ENCODE assay signal across 14 cellular contexts in genomic region chr16:89297870-89298545, GRCh38.
DNase-seq lines count a peak whose midpoint lies in the region; ATAC-seq and TF ChIP-seq lines count a peak whose summit lies in the region.
"Had no signal": no experiment of that assay in that cellular context is flagged by ENCODE, and none has a peak within 500 bp of the region (broad histone marks: within the 10 kb centered on the region; RNA-seq: fewer than 3 reads in every experiment).

No MANE protein-coding gene starts in this region.

- H2AK9ac ChIP-seq in IMR-90 (replicated peaks; ENCODE audit: low read depth, low read length, poor library complexity), result peak overlapping the region; percentile 68

- peaks cover 88% of the 10 kb centered on the region for H4K20me1 ChIP-seq in IMR-90 (ENCODE audit: insufficient read depth, low read length)

- no peaks in the 10 kb centered on the region for H3K27me3 Mint-ChIP-seq in T-helper 2 cell treated with Interferon-gamma antibody and Interleukin-4, amounts not matched to agents 5 μg/mL and 100 μg/mL, for 36 hours (ENCODE audit: low read depth)

- H3K18ac ChIP-seq in IMR-90 (ENCODE audit: low read depth, low read length) (no peak overlapping the region), neuronal stem cell (ENCODE audit: low read length) (no peak overlapping the region)

- H2AK5ac ChIP-seq in IMR-90 (ENCODE audit: low read depth, low read length) (no peak overlapping the region), neuronal stem cell (ENCODE audit: low read depth, low read length) (peak overlapping the region; percentile 52)

- H4K91ac ChIP-seq in IMR-90 (ENCODE audit: insufficient read depth, low read depth, low read length), result no peak overlapping the region
- H4K91ac ChIP-seq in neuronal stem cell (ENCODE audit: low read depth, low read length, poor library complexity), result no peak overlapping the region

- no peak overlapping the region for H3K14ac ChIP-seq in IMR-90 (replicated peaks; ENCODE audit: low read depth, low read length)
- peak overlapping the region; percentile 82 for H3K14ac ChIP-seq in neuronal stem cell (ENCODE audit: low read length)

- no peak overlapping the region for H4K8ac ChIP-seq in IMR-90 (ENCODE audit: low read depth in 2 of 2, low read length in 2 of 2)
- no peak overlapping the region for H4K8ac ChIP-seq in neuronal stem cell (ENCODE audit: low read depth, low read length)

- DNase-seq in T-helper 2 cell treated with Interferon-gamma antibody and Interleukin-4, amounts not matched to agents 5 μg/mL and 100 μg/mL, for 36 hours (ENCODE audit: low spot score), result no peak
- no peak for DNase-seq in T-helper 2 cell
- DNase-seq in IMR-90, result no peak
- DNase-seq in dermis blood vessel endothelial cell, result peak; percentile 41
- no peak for DNase-seq in neuronal stem cell (ENCODE audit: low spot score)
- no peak for DNase-seq in stimulated activated CD4-positive, alpha-beta T cell treated with anti-CD3 and anti-CD28 coated beads, Interleukin-12 subunit alpha, Interleukin-12 subunit beta, amount 100 ng/mL, for 4 hours
- no peak for DNase-seq in DMS 273 treated with DMSO at 0.1 percent for 48 hours (lab: John Stamatoyannopoulos, UW)
- DNase-seq: 8988T, foreskin fibroblast, small intestine had no signal

- H2BK5ac ChIP-seq in IMR-90 (ENCODE audit: low read depth, low read length, poor library complexity, severe bottlenecking) (no peak overlapping the region), neuronal stem cell (ENCODE audit: low read length) (peak overlapping the region; percentile 82)

- in situ Hi-C loops in IMR-90 (cut with MboI; ENCODE audit: low sequenced_read_pairs), result no loop called here

- no peak overlapping the region for H2BK12ac ChIP-seq in neuronal stem cell (ENCODE audit: low read length)

- no TSS peak for BruUV-seq in IMR-90 (replicated peaks; lab: Mats Ljungman, UMichigan)

- no peaks in the 10 kb centered on the region for H3K9me3 Mint-ChIP-seq in T-helper 2 cell treated with Interferon-gamma antibody and Interleukin-4, amounts not matched to agents 5 μg/mL and 100 μg/mL, for 36 hours

- dilution Hi-C loops in IMR-90 (cut with HindIII; ENCODE audit: low sequenced_read_pairs, unreplicated experiment), result no loop called here

- H2AFZ ChIP-seq in IMR-90 (replicated peaks; ENCODE audit: low read length, poor library complexity), result no peak overlapping the region
- no peak overlapping the region for H2AFZ ChIP-seq in neuronal stem cell (ENCODE audit: low read length)

- H2BK120ac ChIP-seq in IMR-90 (ENCODE audit: low read depth, low read length), result no peak overlapping the region
- H2BK120ac ChIP-seq in neuronal stem cell (ENCODE audit: low read depth, low read length), result no peak overlapping the region

- H3K9me1 ChIP-seq in IMR-90 (ENCODE audit: insufficient read depth, low read length), result peaks cover 21% of the 10 kb centered on the region

- H3K23ac ChIP-seq in IMR-90 (ENCODE audit: low read depth, low read length), result no peak overlapping the region
- peak overlapping the region; percentile 22 for H3K23ac ChIP-seq in neuronal stem cell (ENCODE audit: low read depth, low read length, poor library complexity)

- no peak for TF ChIP-seq POLR2A in IMR-90 (IDR thresholded peaks at IDR 0.05; ENCODE audit: low read depth, low read length)

- TF ChIP-seq RAD21 in IMR-90 (IDR thresholded peaks at IDR 0.05; ENCODE audit: low read length), result no peak

- no peak overlapping the region for H3K4me3 Mint-ChIP-seq in T-helper 2 cell treated with Interferon-gamma antibody and Interleukin-4, amounts not matched to agents 5 μg/mL and 100 μg/mL, for 36 hours

- H3K4me1 Mint-ChIP-seq in T-helper 2 cell treated with Interferon-gamma antibody and Interleukin-4, amounts not matched to agents 5 μg/mL and 100 μg/mL, for 36 hours (ENCODE audit: low read depth), result peaks cover 25% of the 10 kb centered on the region

- H2BK15ac ChIP-seq in IMR-90 (ENCODE audit: low read depth, low read length) (no peak overlapping the region), neuronal stem cell (ENCODE audit: low read length) (no peak overlapping the region)

- intact Hi-C loops in IMR-90 (cut with micrococcal nuclease), result no loop called here

- H3K36me3 Mint-ChIP-seq in T-helper 2 cell treated with Interferon-gamma antibody and Interleukin-4, amounts not matched to agents 5 μg/mL and 100 μg/mL, for 36 hours (ENCODE audit: low read depth), result peaks cover 22% of the 10 kb centered on the region

- H3K79me1 ChIP-seq in IMR-90 (ENCODE audit: low read depth in 1 of 2, low read length in 2 of 2) (peaks cover 46 to 85% of the 10 kb centered on the region in 2 experiments), neuronal stem cell (ENCODE audit: low read depth, low read length) (peaks cover 26% of the 10 kb centered on the region)

- POLR2A ChIA-PET in IMR-90 (lab: Charles Lee; ENCODE audit: unreplicated experiment), result no interaction called here

- H3K4me3 ChIP-seq in IMR-90 (ENCODE audit: insufficient read depth, low read depth, low read length) (no peak overlapping the region), neuronal stem cell (ENCODE audit: low read length in 2 of 2) (no peak overlapping the region)
- H3K4me3 ChIP-seq: coronary artery, tibial nerve had no signal

- ATAC-seq in IMR-90 (ENCODE audit: low read depth) (no peak), HG02973 (IDR thresholded peaks at IDR 0.05; ENCODE audit: unreplicated experiment) (no peak)
- ATAC-seq: SK-N-SH treated with all-trans-retinoic acid at 6 μM for 48 hours had no signal

- no peak for TF ChIP-seq CTCF in IMR-90 (conservative IDR thresholded peaks at IDR 0.05; ENCODE audit: low read depth, low read length)

- 78% methylated on average over 3 of the region's 19 CpGs; no CpG with 5 or more reads in 1 of the 2 experiments for WGBS in IMR-90 (ENCODE audit: extremely low coverage in 2 of 2, insufficient read length in 1 of 2), 2 experiments
- WGBS in neuronal stem cell (ENCODE audit: extremely low coverage in 2 of 2, insufficient read length in 2 of 2, insufficient replicate concordance in 1 of 2), 2 donors, result no CpG with 5 or more reads among the region's 19 CpGs

- no peak overlapping the region for H4K5ac ChIP-seq in IMR-90 (ENCODE audit: low read depth, low read length)

- H3K9ac ChIP-seq in IMR-90 (ENCODE audit: low read depth, low read length) (no peak overlapping the region), neuronal stem cell (ENCODE audit: low read depth, low read length, poor library complexity) (peak overlapping the region; percentile 70)

- peaks cover 19% of the 10 kb centered on the region; the same call in 1 of the 2 replicates for H3K36me3 ChIP-seq in IMR-90 (ENCODE audit: control insufficient read depth, insufficient read depth, low read length)
- H3K36me3 ChIP-seq in neuronal stem cell (replicated peaks in 1 of 2; ENCODE audit: control insufficient read depth in 2 of 2, insufficient read depth in 2 of 2, low read length in 2 of 2), result peaks cover 20 to 63% of the 10 kb centered on the region in 2 donors

- no peak overlapping the region for H3K56ac ChIP-seq in IMR-90 (ENCODE audit: extremely low read depth, insufficient read depth, low read length)

- peaks cover 27% of the 10 kb centered on the region for H3K4me1 ChIP-seq in IMR-90 (ENCODE audit: control insufficient read depth, insufficient read depth, low read length)
- peaks cover 24 to 32% of the 10 kb centered on the region in 2 donors for H3K4me1 ChIP-seq in neuronal stem cell (ENCODE audit: control insufficient read depth in 2 of 2, insufficient read depth in 1 of 2, low read depth in 1 of 2, low read length in 2 of 2)

- peak overlapping the region; percentile 80 for H3K27ac Mint-ChIP-seq in T-helper 2 cell treated with Interferon-gamma antibody and Interleukin-4, amounts not matched to agents 5 μg/mL and 100 μg/mL, for 36 hours

- H3K4ac ChIP-seq in IMR-90 (ENCODE audit: low read depth, low read length) (no peak overlapping the region), neuronal stem cell (ENCODE audit: low read length) (no peak overlapping the region)

- H3K9me3 ChIP-seq in IMR-90 (ENCODE audit: control insufficient read depth, insufficient read depth, low read length), result 0 out of 2 replicates have a peak, but pooled peaks cover 2% of the 10 kb centered on the region
- H3K9me3 ChIP-seq in neuronal stem cell (replicated peaks in 1 of 2; ENCODE audit: control insufficient read depth in 2 of 2, insufficient read depth in 1 of 2, low read depth in 1 of 2, low read length in 2 of 2), result no peaks in the 10 kb centered on the region
- H3K9me3 ChIP-seq: tibial nerve had no signal

- H3K27me3 ChIP-seq in IMR-90 (ENCODE audit: control insufficient read depth, insufficient read depth, low read length) (no peaks in the 10 kb centered on the region), neuronal stem cell (ENCODE audit: control insufficient read depth in 3 of 3, insufficient read depth in 3 of 3, low read depth in 1 of 3, low read length in 3 of 3) (no peaks in the 10 kb centered on the region)
- H3K27me3 ChIP-seq: tibial nerve had no signal

- CTCF ChIA-PET in IMR-90 (lab: Yijun Ruan, JAX), result interaction anchor here (0.6 kb wide), 1 partner anchor 9 kb away, joined by 3 read pairs; no protein-coding TSS in a partner anchor

- H3K4me2 ChIP-seq in IMR-90 (ENCODE audit: low read depth, low read length), result no peak overlapping the region
- no peak overlapping the region for H3K4me2 ChIP-seq in neuronal stem cell (ENCODE audit: insufficient read depth, low read length, poor library complexity, severe bottlenecking)

- H3K27ac ChIP-seq in IMR-90 (ENCODE audit: insufficient read depth, low read length), result no peak overlapping the region
- no peak overlapping the region for H3K27ac ChIP-seq in neuronal stem cell (replicated peaks; ENCODE audit: low read length)

- H2BK20ac ChIP-seq in IMR-90 (ENCODE audit: low read depth, low read length), result no peak overlapping the region

TF ChIP-seq in IMR-90, 13 proteins besides CTCF, POLR2A, EP300 and RAD21 (continues in another document):
- TF ChIP-seq CHD1 (IDR thresholded peaks at IDR 0.05; ENCODE audit: low read depth, low read length) (no peak), USF2 (IDR thresholded peaks at IDR 0.05; ENCODE audit: low read depth, low read length) (no peak), RFX5 (IDR thresholded peaks at IDR 0.05; ENCODE audit: low read depth, low read length) (no peak), SMC3 (IDR thresholded peaks at IDR 0.05; ENCODE audit: low read depth, low read length) (no peak), FOS (IDR thresholded peaks at IDR 0.05; ENCODE audit: low read depth, low read length) (no peak), RCOR1 (IDR thresholded peaks at IDR 0.05; ENCODE audit: insufficient replicate concordance, low read length) (no peak), MAZ (IDR thresholded peaks at IDR 0.05; ENCODE audit: borderline replicate concordance, low read depth, low read length) (no peak), NFE2L2 (IDR thresholded peaks at IDR 0.05; ENCODE audit: low read depth, low read length) (no peak), BHLHE40 (IDR thresholded peaks at IDR 0.05; ENCODE audit: low read depth, low read length) (no peak)
